Comparison of ENCODE assay signal across 32 cellular contexts in the genomic region with DNA sequence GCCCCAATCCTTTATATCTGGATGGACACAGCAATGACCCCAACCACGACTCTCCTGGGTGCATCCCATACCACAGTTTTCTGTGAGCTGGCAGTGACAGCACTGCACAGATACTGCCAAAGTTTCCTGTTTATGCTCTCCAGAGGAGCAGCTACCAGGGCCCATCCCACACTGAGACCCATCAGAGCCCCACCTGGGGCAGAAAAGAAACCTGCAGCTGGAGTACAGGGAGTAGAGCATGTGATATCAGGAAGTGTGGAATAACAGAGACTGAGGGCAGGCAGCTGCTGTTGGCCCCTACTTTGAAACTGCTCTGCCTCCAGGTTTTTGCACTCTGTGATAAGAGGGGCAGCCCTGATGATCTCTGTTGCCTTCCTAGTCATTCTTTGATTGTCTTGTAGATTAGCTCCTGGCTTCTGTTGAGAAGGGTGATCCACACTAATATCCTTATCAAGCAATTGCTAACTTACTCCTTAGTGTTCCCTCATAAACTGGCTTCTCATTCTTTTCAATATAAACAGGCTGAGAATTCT.
"Had no signal": no experiment of that assay in that cellular context is flagged by ENCODE, and none has a peak within 500 bp of the region (broad histone marks: within the 10 kb centered on the region; RNA-seq: fewer than 3 reads in every experiment).

No MANE protein-coding gene starts in this region.

- H3K27ac Mint-ChIP-seq: activated CD4-positive, alpha-beta memory T cell treated with anti-CD3 and anti-CD28 coated beads, Interleukin-2, amount 10 ng/mL, durations not matched to agents 7 days and 5 days; activated CD4-positive, alpha-beta T cell treated with anti-CD3 and anti-CD28 coated beads, Interleukin-2, amount 10 ng/mL, durations not matched to agents 7 days and 5 days; activated naive CD4-positive, alpha-beta T cell treated with anti-CD3 and anti-CD28 coated beads, Interleukin-2, amount 10 ng/mL, durations not matched to agents 7 days and 5 days; activated naive CD4-positive, alpha-beta T cell treated with anti-CD3 and anti-CD28 coated beads, Interleukin-2, amount 50 U/mL, for 72 hours; activated naive CD8-positive, alpha-beta T cell treated with anti-CD3 and anti-CD28 coated beads, Interleukin-2, amount 10 ng/mL, durations not matched to agents 7 days and 5 days; activated T-cell treated with anti-CD3 and anti-CD28 coated beads, Interleukin-2, amount 50 U/mL, for 24 hours; activated T-cell treated with anti-CD3 and anti-CD28 coated beads, Interleukin-2, amount 50 U/mL, for 72 hours; brain; T-helper 17 cell; T-helper 2 cell treated with Interferon-gamma antibody and Interleukin-4, amounts not matched to agents 5 μg/mL and 100 μg/mL, for 36 hours had no signal

- H3K36me3 ChIP-seq: ascending aorta, breast epithelium, cardiac muscle cell, colonic mucosa, WERI-Rb-1 had no signal

- ATAC-seq: activated naive CD4-positive, alpha-beta T cell treated with anti-CD3 and anti-CD28 coated beads, Interleukin-2, amount 50 U/mL, for 72 hours; activated T-cell treated with anti-CD3 and anti-CD28 coated beads, Interleukin-2, amount 50 U/mL, for 72 hours; esophagus mucosa; T-helper 17 cell had no signal

- H3K27me3 Mint-ChIP-seq: activated CD4-positive, alpha-beta memory T cell treated with anti-CD3 and anti-CD28 coated beads, Interleukin-2, amount 10 ng/mL, durations not matched to agents 7 days and 5 days; activated CD4-positive, alpha-beta T cell treated with anti-CD3 and anti-CD28 coated beads, Interleukin-2, amount 10 ng/mL, durations not matched to agents 7 days and 5 days; activated naive CD4-positive, alpha-beta T cell treated with anti-CD3 and anti-CD28 coated beads, Interleukin-2, amount 10 ng/mL, durations not matched to agents 7 days and 5 days; activated naive CD8-positive, alpha-beta T cell treated with anti-CD3 and anti-CD28 coated beads, Interleukin-2, amount 10 ng/mL, durations not matched to agents 7 days and 5 days; activated T-cell treated with anti-CD3 and anti-CD28 coated beads, Interleukin-2, amount 50 U/mL, for 24 hours; brain; T-helper 17 cell had no signal

- H3K36me3 Mint-ChIP-seq: activated naive CD4-positive, alpha-beta T cell treated with anti-CD3 and anti-CD28 coated beads, Interleukin-2, amount 10 ng/mL, durations not matched to agents 7 days and 5 days; activated naive CD4-positive, alpha-beta T cell treated with anti-CD3 and anti-CD28 coated beads, Interleukin-2, amount 50 U/mL, for 72 hours; activated naive CD8-positive, alpha-beta T cell treated with anti-CD3 and anti-CD28 coated beads, Interleukin-2, amount 10 ng/mL, durations not matched to agents 7 days and 5 days; brain had no signal

- H3K9me3 Mint-ChIP-seq: activated CD4-positive, alpha-beta T cell treated with anti-CD3 and anti-CD28 coated beads, Interleukin-2, amount 10 ng/mL, durations not matched to agents 7 days and 5 days had no signal

- H3K4me3 Mint-ChIP-seq: activated CD4-positive, alpha-beta memory T cell treated with anti-CD3 and anti-CD28 coated beads, Interleukin-2, amount 10 ng/mL, durations not matched to agents 7 days and 5 days; activated CD4-positive, alpha-beta T cell treated with anti-CD3 and anti-CD28 coated beads, Interleukin-2, amount 10 ng/mL, durations not matched to agents 7 days and 5 days; activated naive CD4-positive, alpha-beta T cell treated with anti-CD3 and anti-CD28 coated beads, Interleukin-2, amount 10 ng/mL, durations not matched to agents 7 days and 5 days; activated naive CD8-positive, alpha-beta T cell treated with anti-CD3 and anti-CD28 coated beads, Interleukin-2, amount 10 ng/mL, durations not matched to agents 7 days and 5 days; activated T-cell treated with anti-CD3 and anti-CD28 coated beads, Interleukin-2, amount 50 U/mL, for 24 hours; activated T-cell treated with anti-CD3 and anti-CD28 coated beads, Interleukin-2, amount 50 U/mL, for 72 hours; brain; T-helper 17 cell; T-helper 2 cell treated with Interferon-gamma antibody and Interleukin-4, amounts not matched to agents 5 μg/mL and 100 μg/mL, for 36 hours had no signal

- H3K27me3 ChIP-seq: ascending aorta, breast epithelium, cardiac muscle cell, colonic mucosa had no signal

- DNase-seq: activated CD4-positive, alpha-beta memory T cell treated with anti-CD3 and anti-CD28 coated beads, Interleukin-2, amount 10 ng/mL, durations not matched to agents 7 days and 5 days; activated CD4-positive, alpha-beta T cell treated with anti-CD3 and anti-CD28 coated beads for 1 hour; activated CD4-positive, alpha-beta T cell treated with anti-CD3 and anti-CD28 coated beads for 4 hours; activated CD4-positive, alpha-beta T cell treated with anti-CD3 and anti-CD28 coated beads, Interleukin-2, amount 10 ng/mL, durations not matched to agents 7 days and 5 days; activated CD4-positive, alpha-beta T cell treated with anti-CD3 and anti-CD28 coated beads, Interleukin-2, amount 50 U/mL, for 4 hours; activated CD4-positive, CD25-positive, alpha-beta regulatory T cell; activated CD8-positive, alpha-beta memory T cell treated with anti-CD3 and anti-CD28 coated beads, Interleukin-2, amount 50 U/mL, for 48 hours; activated gamma-delta T cell; activated naive CD4-positive, alpha-beta T cell; activated naive CD4-positive, alpha-beta T cell treated with anti-CD3 and anti-CD28 coated beads, Interleukin-2, amount 10 ng/mL, durations not matched to agents 7 days and 5 days; activated naive CD8-positive, alpha-beta T cell treated with anti-CD3 and anti-CD28 coated beads, Interleukin-2, amount 10 ng/mL, durations not matched to agents 7 days and 5 days; activated T-cell treated with anti-CD3 and anti-CD28 coated beads for 4 hours; activated T-cell treated with anti-CD3 and anti-CD28 coated beads, Interleukin-2, amount 50 U/mL, for 24 hours; activated T-cell treated with anti-CD3 and anti-CD28 coated beads, Interleukin-2, amount 50 U/mL, for 72 hours; central memory CD4-positive, alpha-beta T cell; cerebellar nuclear complex; colonic mucosa; effector CD8-positive, alpha-beta T cell; foreskin fibroblast; head of caudate nucleus; T-helper 1 cell; T-helper 17 cell; T1000; WERI-Rb-1 had no signal

- H3K4me3 ChIP-seq: ascending aorta, breast epithelium, cardiac muscle cell, colonic mucosa had no signal

- H3K27ac ChIP-seq: ascending aorta, breast epithelium, cardiac muscle cell, colonic mucosa, WERI-Rb-1 had no signal

- H3K9me3 ChIP-seq: ascending aorta, breast epithelium, colonic mucosa had no signal

- H3K4me1 ChIP-seq: ascending aorta, breast epithelium, colonic mucosa had no signal

- FAIRE-seq: frontal cortex had no signal

- H3K4me1 Mint-ChIP-seq: activated CD4-positive, alpha-beta memory T cell treated with anti-CD3 and anti-CD28 coated beads, Interleukin-2, amount 10 ng/mL, durations not matched to agents 7 days and 5 days; activated CD4-positive, alpha-beta T cell treated with anti-CD3 and anti-CD28 coated beads, Interleukin-2, amount 10 ng/mL, durations not matched to agents 7 days and 5 days; activated naive CD4-positive, alpha-beta T cell treated with anti-CD3 and anti-CD28 coated beads, Interleukin-2, amount 10 ng/mL, durations not matched to agents 7 days and 5 days; activated naive CD8-positive, alpha-beta T cell treated with anti-CD3 and anti-CD28 coated beads, Interleukin-2, amount 10 ng/mL, durations not matched to agents 7 days and 5 days; brain; T-helper 17 cell had no signal
